ENCODE assay signal across 36 cellular contexts in the genomic region with DNA sequence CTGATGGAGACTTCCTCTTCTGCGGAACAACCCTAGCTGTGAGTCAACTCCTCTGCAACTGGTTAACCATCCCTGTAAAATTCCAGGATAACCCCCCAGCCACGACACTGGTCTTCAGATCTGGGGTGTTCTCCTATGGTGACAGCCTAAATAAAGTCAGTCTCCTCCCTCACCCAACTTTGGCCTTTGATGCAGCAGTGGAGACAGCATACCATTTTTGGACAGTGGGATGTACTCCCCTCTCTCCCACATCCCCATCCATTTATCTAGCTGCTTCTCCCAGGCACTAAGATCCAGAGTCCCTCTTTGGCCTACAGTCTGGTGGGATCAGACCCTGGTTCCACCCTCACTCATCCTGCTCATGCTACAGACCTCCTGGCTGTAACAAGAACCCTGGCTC.
"Had no signal": no experiment of that assay in that cellular context is flagged by ENCODE, and none has a peak within 500 bp of the region (broad histone marks: within the 10 kb centered on the region; RNA-seq: fewer than 3 reads in every experiment).

No MANE protein-coding gene starts in this region.

- H3K27me3 ChIP-seq: adrenal gland, body of pancreas, brain microvascular endothelial cell, breast epithelium had no signal

- H3K27me3 Mint-ChIP-seq: activated B cell treated with CpG ODN at 0.5 μM for 24 hours; activated CD4-positive, alpha-beta memory T cell treated with anti-CD3 and anti-CD28 coated beads for 36 hours; activated CD4-positive, alpha-beta T cell treated with anti-CD3 and anti-CD28 coated beads, Interleukin-2, amount 10 ng/mL, durations not matched to agents 24 days and 14 days; activated CD8-positive, alpha-beta T cell treated with anti-CD3 and anti-CD28 coated beads for 36 hours; activated naive CD8-positive, alpha-beta T cell treated with anti-CD3 and anti-CD28 coated beads for 36 hours; activated T-helper 17 cell treated with anti-CD3 and anti-CD28 coated beads, Interleukin-2, amount 50 U/mL, for 72 hours had no signal

- FAIRE-seq: TTC549 had no signal

- H3K9me3 Mint-ChIP-seq: activated B cell treated with CpG ODN at 0.5 μM for 24 hours; activated CD4-positive, alpha-beta memory T cell treated with anti-CD3 and anti-CD28 coated beads for 36 hours; activated naive CD4-positive, alpha-beta T cell treated with anti-CD3 and anti-CD28 coated beads for 36 hours; activated T-cell treated with anti-CD3 and anti-CD28 coated beads, Interleukin-2, amount 50 U/mL, for 4 hours; activated T-helper 17 cell treated with anti-CD3 and anti-CD28 coated beads, Interleukin-2, amount 50 U/mL, for 72 hours had no signal

- H3K9me3 ChIP-seq: adrenal gland, body of pancreas, breast epithelium had no signal

- H3K4me3 ChIP-seq: adrenal gland, body of pancreas, breast epithelium had no signal

- H3K4me1 ChIP-seq: adrenal gland, body of pancreas, breast epithelium had no signal

- H3K36me3 ChIP-seq: adrenal gland, brain microvascular endothelial cell, breast epithelium had no signal

- H3K27ac ChIP-seq: adrenal gland, body of pancreas, brain microvascular endothelial cell, breast epithelium, VCaP had no signal

- DNase-seq: activated B cell treated with CpG ODN at 0.5 μM for 24 hours; activated CD4-positive, alpha-beta memory T cell treated with anti-CD3 and anti-CD28 coated beads for 36 hours; activated CD4-positive, alpha-beta T cell treated with anti-CD3 and anti-CD28 coated beads for 4 hours; activated CD4-positive, alpha-beta T cell treated with anti-CD3 and anti-CD28 coated beads, Interleukin-2, amount 10 ng/mL, durations not matched to agents 24 days and 14 days; activated CD4-positive, alpha-beta T cell treated with anti-CD3 and anti-CD28 coated beads, Interleukin-2, amount 50 U/mL, for 1 hour; activated CD4-positive, alpha-beta T cell treated with anti-CD3 and anti-CD28 coated beads, Interleukin-2, amount 50 U/mL, for 4 hours; activated CD4-positive, CD25-positive, alpha-beta regulatory T cell treated with anti-CD3 and anti-CD28 coated beads, Interleukin-2, amount 50 U/mL, for 72 hours; activated CD8-positive, alpha-beta memory T cell treated with anti-CD3 and anti-CD28 coated beads, Interleukin-2, amount 50 U/mL, for 4 hours; activated CD8-positive, alpha-beta T cell treated with anti-CD3 and anti-CD28 coated beads for 36 hours; activated effector memory CD4-positive, alpha-beta T cell treated with anti-CD3 and anti-CD28 coated beads, Interleukin-2, amount 50 U/mL, for 16 hours; activated gamma-delta T cell treated with Interleukin-2 at 50 U/mL for 16 hours; activated naive CD4-positive, alpha-beta T cell; activated naive CD4-positive, alpha-beta T cell treated with anti-CD3 and anti-CD28 coated beads for 36 hours; activated naive CD4-positive, alpha-beta T cell treated with anti-CD3 and anti-CD28 coated beads, Interleukin-2, amount 50 U/mL, for 16 hours; activated naive CD8-positive, alpha-beta T cell treated with anti-CD3 and anti-CD28 coated beads for 36 hours; activated T-cell treated with anti-CD3 and anti-CD28 coated beads for 4 hours; activated T-cell treated with anti-CD3 and anti-CD28 coated beads, Interleukin-2, amount 50 U/mL, for 1 hour; activated T-cell treated with anti-CD3 and anti-CD28 coated beads, Interleukin-2, amount 50 U/mL, for 4 hours; activated T-cell treated with anti-CD3 and anti-CD28 coated beads, Interleukin-2, amount 50 U/mL, for 72 hours; adrenal gland; amniotic stem cell; aorta; body of pancreas; brain microvascular endothelial cell; central memory CD4-positive, alpha-beta T cell; T-helper 1 cell; T-helper 2 cell; T-helper 9 cell had no signal

- H3K4me3 Mint-ChIP-seq: activated B cell treated with CpG ODN at 0.5 μM for 24 hours; activated CD4-positive, alpha-beta memory T cell treated with anti-CD3 and anti-CD28 coated beads for 36 hours; activated CD4-positive, alpha-beta T cell treated with anti-CD3 and anti-CD28 coated beads, Interleukin-2, amount 10 ng/mL, durations not matched to agents 24 days and 14 days; activated CD8-positive, alpha-beta T cell treated with anti-CD3 and anti-CD28 coated beads for 36 hours; activated naive CD4-positive, alpha-beta T cell treated with anti-CD3 and anti-CD28 coated beads for 36 hours; activated naive CD8-positive, alpha-beta T cell treated with anti-CD3 and anti-CD28 coated beads for 36 hours; activated T-cell treated with anti-CD3 and anti-CD28 coated beads, Interleukin-2, amount 50 U/mL, for 4 hours; activated T-cell treated with anti-CD3 and anti-CD28 coated beads, Interleukin-2, amount 50 U/mL, for 72 hours; activated T-helper 1 cell treated with anti-CD3 and anti-CD28 coated beads, Interleukin-12 subunit alpha, Interleukin-12 subunit beta, Interleukin-2, Interleukin-4 antibody, amounts not matched to agents 30 ng/mL and 10 ng/mL and 1 ng/mL, durations not matched to agents 14 hours and 24 hours and 36 hours; activated T-helper 17 cell treated with anti-CD3 and anti-CD28 coated beads, Interleukin-2, amount 50 U/mL, for 72 hours; T-helper 1 cell treated with Interleukin-12 subunit alpha and Interleukin-12 subunit beta and Interleukin-4 antibody, amounts not matched to agents 30 μg/mL and 1 μg/mL, for 36 hours; T-helper 2 cell treated with Interferon-gamma antibody and Interleukin-4, amounts not matched to agents 5 μg/mL and 100 μg/mL, for 36 hours had no signal

- H3K36me3 Mint-ChIP-seq: activated CD4-positive, alpha-beta memory T cell treated with anti-CD3 and anti-CD28 coated beads for 36 hours; activated naive CD4-positive, alpha-beta T cell treated with anti-CD3 and anti-CD28 coated beads, Interleukin-2, amount 50 U/mL, for 72 hours; activated naive CD8-positive, alpha-beta T cell treated with anti-CD3 and anti-CD28 coated beads for 36 hours had no signal

- H3K4me1 Mint-ChIP-seq: activated B cell treated with CpG ODN at 0.5 μM for 24 hours; activated CD4-positive, alpha-beta T cell treated with anti-CD3 and anti-CD28 coated beads, Interleukin-2, amount 10 ng/mL, durations not matched to agents 24 days and 14 days; activated naive CD8-positive, alpha-beta T cell treated with anti-CD3 and anti-CD28 coated beads for 36 hours; activated T-helper 17 cell treated with anti-CD3 and anti-CD28 coated beads, Interleukin-2, amount 50 U/mL, for 72 hours had no signal

- H3K27ac Mint-ChIP-seq: activated B cell treated with CpG ODN at 0.5 μM for 24 hours; activated CD4-positive, alpha-beta memory T cell treated with anti-CD3 and anti-CD28 coated beads for 36 hours; activated CD4-positive, alpha-beta T cell treated with anti-CD3 and anti-CD28 coated beads, Interleukin-2, amount 10 ng/mL, durations not matched to agents 24 days and 14 days; activated CD8-positive, alpha-beta T cell treated with anti-CD3 and anti-CD28 coated beads for 36 hours; activated naive CD4-positive, alpha-beta T cell treated with anti-CD3 and anti-CD28 coated beads for 36 hours; activated naive CD4-positive, alpha-beta T cell treated with anti-CD3 and anti-CD28 coated beads, Interleukin-2, amount 50 U/mL, for 72 hours; activated naive CD8-positive, alpha-beta T cell treated with anti-CD3 and anti-CD28 coated beads for 36 hours; activated T-cell treated with anti-CD3 and anti-CD28 coated beads, Interleukin-2, amount 50 U/mL, for 72 hours; activated T-helper 1 cell treated with anti-CD3 and anti-CD28 coated beads, Interleukin-12 subunit alpha, Interleukin-12 subunit beta, Interleukin-2, Interleukin-4 antibody, amounts not matched to agents 30 ng/mL and 10 ng/mL and 1 ng/mL, durations not matched to agents 14 hours and 24 hours and 36 hours; activated T-helper 17 cell treated with anti-CD3 and anti-CD28 coated beads, Interleukin-2, amount 50 U/mL, for 72 hours; T-helper 1 cell treated with Interleukin-12 subunit alpha and Interleukin-12 subunit beta and Interleukin-4 antibody, amounts not matched to agents 30 μg/mL and 1 μg/mL, for 36 hours; T-helper 2 cell treated with Interferon-gamma antibody and Interleukin-4, amounts not matched to agents 5 μg/mL and 100 μg/mL, for 36 hours had no signal
